ENCODE assay signal across 1 cellular context in the genomic region with DNA sequence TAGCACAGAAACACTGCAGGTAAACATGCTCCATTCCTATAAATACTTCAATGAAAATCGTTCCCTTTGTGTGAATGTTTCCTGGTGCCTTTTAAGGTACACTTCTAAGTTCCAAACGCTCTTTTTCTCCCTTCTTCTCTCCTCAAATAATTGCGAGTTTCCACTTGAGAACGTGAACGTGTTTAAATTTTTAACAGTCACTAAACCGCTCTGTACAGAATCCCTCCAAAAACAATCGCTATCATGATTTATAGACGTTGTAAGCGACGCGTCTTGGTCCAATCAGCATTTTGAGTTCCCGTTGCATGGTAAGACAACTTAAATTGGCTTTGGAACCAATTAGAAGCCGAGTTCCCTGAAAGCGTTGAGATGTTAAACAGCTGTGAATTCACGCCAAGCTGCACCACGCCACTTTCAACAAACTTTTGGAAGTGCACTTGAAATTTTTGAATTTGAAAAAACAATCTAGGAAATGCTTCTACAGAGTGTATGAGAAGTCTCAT.
TF ChIP-seq lines count a peak whose summit lies in the region.

No MANE protein-coding gene starts in this region.

TF ChIP-seq in SK-N-SH, 30 proteins besides CTCF, POLR2A, EP300 and RAD21 (continued from another document):
- TF ChIP-seq, protein P1, sequence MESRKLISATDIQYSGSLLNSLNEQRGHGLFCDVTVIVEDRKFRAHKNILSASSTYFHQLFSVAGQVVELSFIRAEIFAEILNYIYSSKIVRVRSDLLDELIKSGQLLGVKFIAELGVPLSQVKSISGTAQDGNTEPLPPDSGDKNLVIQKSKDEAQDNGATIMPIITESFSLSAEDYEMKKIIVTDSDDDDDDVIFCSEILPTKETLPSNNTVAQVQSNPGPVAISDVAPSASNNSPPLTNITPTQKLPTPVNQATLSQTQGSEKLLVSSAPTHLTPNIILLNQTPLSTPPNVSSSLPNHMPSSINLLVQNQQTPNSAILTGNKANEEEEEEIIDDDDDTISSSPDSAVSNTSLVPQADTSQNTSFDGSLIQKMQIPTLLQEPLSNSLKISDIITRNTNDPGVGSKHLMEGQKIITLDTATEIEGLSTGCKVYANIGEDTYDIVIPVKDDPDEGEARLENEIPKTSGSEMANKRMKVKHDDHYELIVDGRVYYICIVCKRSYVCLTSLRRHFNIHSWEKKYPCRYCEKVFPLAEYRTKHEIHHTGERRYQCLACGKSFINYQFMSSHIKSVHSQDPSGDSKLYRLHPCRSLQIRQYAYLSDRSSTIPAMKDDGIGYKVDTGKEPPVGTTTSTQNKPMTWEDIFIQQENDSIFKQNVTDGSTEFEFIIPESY (IDR thresholded peaks at IDR 0.05; ENCODE audit: borderline replicate concordance, low read depth): no peak
- TF ChIP-seq RFX5 (IDR thresholded peaks at IDR 0.05; ENCODE audit: low read length) (peak; percentile 63; the same call in 1 of the 2 replicates), MEF2A (IDR thresholded peaks at IDR 0.05; ENCODE audit: borderline replicate concordance, low read depth) (no peak)
